8 cellular contexts compared by ENCODE assay signal in genomic region chr1:165592945-165593823, GRCh38. TPM values are rescaled to one million over a fixed set of nuclear protein-coding genes. Genes with fewer than 3 reads are reported as not detected.
DNase-seq lines count a peak whose midpoint lies in the region; ATAC-seq lines count a peak whose summit lies in the region.

No MANE protein-coding gene starts in this region.

- DNase-seq in Daoy (ENCODE audit: low read depth) (peak; percentile 70), NCI-H526 (lab: John Stamatoyannopoulos, UW) (peak; percentile 62 to 93), dermis microvascular lymphatic vessel endothelial cell (ENCODE audit: low read depth in 2 of 2) (peak; percentile 73 to 81), medulla oblongata (ENCODE audit: extremely low spot score) (peak; percentile 91)
- DNase-seq in activated CD4-positive, alpha-beta T cell treated with anti-CD3 and anti-CD28 coated beads, Interleukin-2, amount 50 U/mL, for 4 hours: peak; percentile 71 to 79
- peak; percentile 21 to 58 for DNase-seq in stimulated activated CD8-positive, alpha-beta memory T cell treated with anti-CD3 and anti-CD28 coated beads, Interleukin-15, amount 100 ng/mL, for 4 hours (ENCODE audit: low read depth in 2 of 2)

- peak; percentile 43 for ATAC-seq in HG03025 (IDR thresholded peaks at IDR 0.05; ENCODE audit: low FRiP score, unreplicated experiment)
- no peak for ATAC-seq in HG03521 (IDR thresholded peaks at IDR 0.05; ENCODE audit: unreplicated experiment)

RNA-seq across cellular contexts. Expression of gene MGST3, which starts 37.9 kb away (rescaled TPM):
- total RNA-seq in Daoy (2014; rRNA removed; shearing (Covaris generic)): 107 and 112 TPM in 2 replicates
- total RNA-seq in dermis microvascular lymphatic vessel endothelial cell: 165 and 169 TPM in 2 replicates

RNA-seq across cellular contexts. Expression of gene LRRC52, which starts 49.4 kb away (rescaled TPM):
- not detected in 2 replicates for total RNA-seq in Daoy (2014; rRNA removed; shearing (Covaris generic))
- not detected in 2 replicates for total RNA-seq in dermis microvascular lymphatic vessel endothelial cell

Comparison
In these comparisons a context has a peak if more than half of its experiments do, and no peak if none do; other contexts are left out.
1. DNase-seq: peak in every context shown above with its lines; median percentile 91 in medulla oblongata; 78 in NCI-H526; 77 in dermis microvascular lymphatic vessel endothelial cell; 75 in activated CD4-positive, alpha-beta T cell treated with anti-CD3 and anti-CD28 coated beads, Interleukin-2, amount 50 U/mL, for 4 hours; 70 in Daoy; 40 in stimulated activated CD8-positive, alpha-beta memory T cell treated with anti-CD3 and anti-CD28 coated beads, Interleukin-15, amount 100 ng/mL, for 4 hours.